9 cellular contexts compared by ENCODE assay signal in the genomic region with DNA sequence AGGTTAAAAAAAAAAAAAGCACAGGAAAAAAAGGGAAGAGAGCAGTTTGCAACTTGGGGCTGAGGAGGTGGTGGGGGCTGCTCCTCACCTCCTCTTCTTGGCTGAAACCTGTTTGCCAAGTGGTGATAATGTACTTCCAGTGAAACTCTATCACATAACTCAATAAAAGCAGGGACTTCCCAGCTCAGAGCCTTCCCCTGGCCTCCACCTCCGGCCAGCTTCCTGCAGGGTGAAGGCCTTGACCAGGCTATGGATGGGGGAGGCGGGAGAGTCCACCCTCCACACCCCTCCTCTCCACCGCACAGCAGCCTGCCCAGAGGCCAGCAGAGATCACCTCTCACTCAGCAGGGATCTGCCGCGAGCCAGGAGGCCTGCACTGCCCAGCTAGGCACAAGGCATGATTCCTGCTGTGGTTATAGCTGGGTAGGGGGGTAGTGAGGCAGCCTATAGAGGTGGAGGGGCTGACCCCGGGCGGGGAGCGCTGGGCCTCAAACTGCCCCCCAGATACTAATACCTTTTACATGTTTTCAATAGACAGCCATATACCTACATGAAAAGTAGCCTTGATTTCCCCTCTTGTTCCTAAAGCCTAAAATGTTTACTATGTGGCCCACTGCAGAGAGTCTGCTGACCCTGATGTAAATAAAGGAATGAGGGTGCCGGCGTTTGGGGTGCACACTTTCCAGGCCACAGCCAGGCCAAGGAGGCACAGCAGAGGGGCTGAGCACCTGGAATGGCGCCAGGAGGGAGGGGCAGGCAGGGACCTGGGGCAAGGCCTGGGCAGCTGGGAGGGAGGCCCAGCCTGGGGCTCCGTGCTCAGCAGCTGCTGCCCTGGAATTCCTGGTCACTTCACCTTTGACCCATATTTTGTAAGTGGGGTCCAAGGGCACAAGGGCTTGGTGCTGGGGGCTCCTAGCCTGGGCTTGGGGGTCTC. TPM values are rescaled to one million over a fixed set of nuclear protein-coding genes. Genes with fewer than 3 reads are reported as not detected.
DNase-seq lines count a peak whose midpoint lies in the region; ATAC-seq, FAIRE-seq and TF ChIP-seq lines count a peak whose summit lies in the region.
"Had no signal": no experiment of that assay in that cellular context is flagged by ENCODE, and none has a peak within 500 bp of the region (broad histone marks: within the 10 kb centered on the region; RNA-seq: fewer than 3 reads in every experiment).

No MANE protein-coding gene starts in this region.

- no peak for TF ChIP-seq POLR2A in GM12892 (IDR thresholded peaks at IDR 0.05; ENCODE audit: low read depth, low read length)

- FAIRE-seq in GM12892 (lab: Jason Lieb, UNC) (peak; percentile 9), HTR-8/SVneo (lab: Jason Lieb, UNC) (no peak)
- FAIRE-seq: endometrium had no signal

- no peaks in the 10 kb centered on the region for H3K27me3 Mint-ChIP-seq in progenitor cell of endocrine pancreas

- H3K27ac Mint-ChIP-seq in progenitor cell of endocrine pancreas = peak overlapping the region; percentile 81

- peaks cover 35% of the 10 kb centered on the region for H3K4me1 Mint-ChIP-seq in progenitor cell of endocrine pancreas (ENCODE audit: low read depth)

- no peak for TF ChIP-seq CTCF in progenitor cell of endocrine pancreas (IDR thresholded peaks at IDR 0.05; ENCODE audit: unreplicated experiment)

- peaks cover 5% of the 10 kb centered on the region for H3K36me3 Mint-ChIP-seq in progenitor cell of endocrine pancreas (ENCODE audit: insufficient read depth)

- DNase-seq in GM12892 (ENCODE audit: insufficient read length) (no peak), SK-N-DZ (ENCODE audit: low spot score) (peak; percentile 32), Right ventricle myocardium inferior (ENCODE audit: missing footprints) (peak; percentile 76), progenitor cell of endocrine pancreas (ENCODE audit: low spot score, unreplicated experiment) (no peak), HTR-8/SVneo (ENCODE audit: insufficient read length, low spot score) (no peak), cortex of kidney (lab: John Stamatoyannopoulos, UW) (no peak)
- DNase-seq in activated CD4-positive, CD25-positive, alpha-beta regulatory T cell (lab: John Stamatoyannopoulos, UW) = no peak

- no peaks in the 10 kb centered on the region for H3K9me3 Mint-ChIP-seq in progenitor cell of endocrine pancreas (ENCODE audit: low read depth)

- H3K4me3 Mint-ChIP-seq in progenitor cell of endocrine pancreas (ENCODE audit: low read depth) = peak overlapping the region; percentile 40

- ATAC-seq in Right ventricle myocardium inferior (peak; percentile 81), HG03108 (IDR thresholded peaks at IDR 0.05; ENCODE audit: unreplicated experiment) (no peak)

- intact Hi-C loops in Right ventricle myocardium inferior (cut with DNase I) = loop anchor here (1.0 kb wide), 1 partner anchor 10 kb away; no protein-coding TSS in a partner anchor

RNA-seq across cellular contexts. Expression of gene ZNF787, which starts 10.3 kb away (rescaled TPM):
- polyA plus RNA-seq in GM12892 (2012; ENCODE audit: missing spikeins) = 4.0 TPM
- 11.9 and 15.2 TPM in 2 replicates for polyA plus RNA-seq in SK-N-DZ (2014; cell fraction: cytosol; rRNA removed)
- 10.7 and 19.6 TPM in 2 replicates for polyA plus RNA-seq in SK-N-DZ (2014; cell fraction: nucleus; rRNA removed)
- total RNA-seq in Right ventricle myocardium inferior (35.3 TPM), progenitor cell of endocrine pancreas (33.9 and 34.3 TPM in 2 replicates)

RNA-seq across cellular contexts. Expression of gene ZNF444, which starts 30.3 kb away (rescaled TPM):
- 6.4 TPM for polyA plus RNA-seq in GM12892 (2012; ENCODE audit: missing spikeins)
- polyA plus RNA-seq in SK-N-DZ (2014; cell fraction: cytosol; rRNA removed) = 12.2 and 31.6 TPM in 2 replicates
- 63.4 and 87.1 TPM in 2 replicates for polyA plus RNA-seq in SK-N-DZ (2014; cell fraction: nucleus; rRNA removed)
- 29.1 TPM for total RNA-seq in Right ventricle myocardium inferior
- 132 and 135 TPM in 2 replicates for total RNA-seq in progenitor cell of endocrine pancreas

Comparison
In these comparisons a context has a peak if more than half of its experiments do, and no peak if none do; other contexts are left out.
1. DNase-seq: peak in SK-N-DZ (single experiment) and Right ventricle myocardium inferior (single experiment); none in GM12892 (single experiment), progenitor cell of endocrine pancreas (single experiment), HTR-8/SVneo (single experiment), cortex of kidney (single experiment) and activated CD4-positive, CD25-positive, alpha-beta regulatory T cell (0 of 4).